ENCODE assay signal across 13 cellular contexts in the genomic region with DNA sequence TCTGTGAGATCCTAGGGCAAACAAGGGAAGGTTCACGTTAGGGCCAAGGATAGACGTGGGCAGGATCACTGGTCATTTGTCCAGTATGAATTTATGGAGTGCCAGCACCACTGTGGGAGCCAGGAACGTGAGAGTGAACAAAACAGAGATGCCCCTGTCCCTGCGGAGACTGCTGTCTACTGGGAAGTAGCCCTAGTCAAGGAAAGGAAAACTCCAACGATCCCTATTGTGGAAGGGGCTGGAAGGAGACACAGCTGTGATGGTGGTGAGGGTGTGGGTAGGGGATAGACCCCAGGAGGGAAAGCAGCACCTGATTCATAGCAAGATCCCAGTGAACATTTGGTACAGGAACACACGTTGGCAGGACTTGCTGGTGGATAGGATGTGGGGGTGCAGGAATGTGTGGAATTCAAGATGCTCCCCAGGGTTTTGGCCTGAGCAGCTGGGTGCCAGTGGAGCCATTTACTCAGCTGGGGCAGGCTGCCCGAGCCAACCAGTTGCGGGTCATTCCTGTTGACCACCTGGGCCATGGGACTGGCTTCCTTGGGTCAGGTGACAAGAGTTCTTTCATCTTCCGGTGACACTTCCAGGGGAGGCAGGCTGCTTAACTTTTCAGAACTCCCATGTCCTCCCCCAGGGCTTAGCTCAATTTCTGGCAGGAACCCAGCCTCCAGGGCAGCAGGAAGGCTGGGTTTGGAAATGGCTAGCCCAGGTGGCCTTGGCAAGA. TPM values are rescaled to one million over a fixed set of nuclear protein-coding genes. Genes with fewer than 3 reads are reported as not detected.
DNase-seq lines count a peak whose midpoint lies in the region; ATAC-seq and TF ChIP-seq lines count a peak whose summit lies in the region.
"Had no signal": no experiment of that assay in that cellular context is flagged by ENCODE, and none has a peak within 500 bp of the region (broad histone marks: within the 10 kb centered on the region; RNA-seq: fewer than 3 reads in every experiment).

No MANE protein-coding gene starts in this region.

- POLR2A ChIA-PET in CD8-positive, alpha-beta memory T cell (lab: Charles Lee) = interaction anchor here (0.6 kb wide), 1 partner anchor 11 kb away, joined by 3 read pairs; no protein-coding TSS in a partner anchor

- TF ChIP-seq CTCF in nephron (IDR thresholded peaks at IDR 0.05; ENCODE audit: unreplicated experiment in 3 of 3) = no peak

- peak in 1 of 5 donors; percentile 12 for DNase-seq in CD8-positive, alpha-beta memory T cell
- DNase-seq in brain pericyte (ENCODE audit: low read depth, low spot score) (peak; percentile 31), globus pallidus (ENCODE audit: low spot score) (no peak), ureter (ENCODE audit: low spot score) (no peak)
- DNase-seq: DMS153; mucosa of descending colon; NCI-H1417; stimulated activated CD4-positive, alpha-beta T cell treated with anti-CD3 and anti-CD28 coated beads, Interleukin-12 subunit alpha, Interleukin-12 subunit beta, amount 100 ng/mL, for 4 hours had no signal

- H3K9me3 ChIP-seq in CD8-positive, alpha-beta memory T cell (ENCODE audit: low read length) = no peaks in the 10 kb centered on the region
- H3K9me3 ChIP-seq in HUES6 (ENCODE audit: control insufficient read depth, insufficient read depth, low read depth, low read length) = no peaks in the 10 kb centered on the region
- H3K9me3 ChIP-seq: mucosa of descending colon had no signal

- CTCF ChIA-PET in CD8-positive, alpha-beta memory T cell (lab: Charles Lee) = interaction anchor here (1.4 kb wide), 1 partner anchor 52 kb away, joined by 4 read pairs; no protein-coding TSS in a partner anchor

- peak overlapping the region; percentile 13 for H3K9ac ChIP-seq in HUES6 (ENCODE audit: low read length)

- no peak overlapping the region for H3K27ac Mint-ChIP-seq in CD8-positive, alpha-beta memory T cell
- H3K27ac Mint-ChIP-seq in nephron = no peak overlapping the region
- H3K27ac Mint-ChIP-seq: activated T-helper 1 cell treated with anti-CD3 and anti-CD28 coated beads, Interleukin-12 subunit alpha, Interleukin-12 subunit beta, Interleukin-2, Interleukin-4 antibody, amounts not matched to agents 30 ng/mL and 10 ng/mL and 1 ng/mL, durations not matched to agents 14 hours and 24 hours and 36 hours had no signal

- H3K36me3 Mint-ChIP-seq in CD8-positive, alpha-beta memory T cell = peaks cover 0 to 10% (median 0%) of the 10 kb centered on the region in 3 donors
- H3K36me3 Mint-ChIP-seq in nephron (ENCODE audit: low read depth) = peaks cover 8% of the 10 kb centered on the region

- no peaks in the 10 kb centered on the region for H3K27me3 Mint-ChIP-seq in CD8-positive, alpha-beta memory T cell
- H3K27me3 Mint-ChIP-seq in nephron (ENCODE audit: low read depth) = no peaks in the 10 kb centered on the region

- H3K4me3 ChIP-seq in CD8-positive, alpha-beta memory T cell (ENCODE audit: low read length) = no peak overlapping the region
- H3K4me3 ChIP-seq in HUES6 (ENCODE audit: low read depth, low read length) = peak overlapping the region; percentile 87; the same call in 1 of the 2 replicates
- H3K4me3 ChIP-seq: mucosa of descending colon had no signal

- ATAC-seq in HG02885 (IDR thresholded peaks at IDR 0.05; ENCODE audit: poor library complexity, unreplicated experiment) (no peak), HG03520 (IDR thresholded peaks at IDR 0.05; ENCODE audit: unreplicated experiment) (no peak)

- H3K9me3 Mint-ChIP-seq in CD8-positive, alpha-beta memory T cell = no peaks in the 10 kb centered on the region
- no peaks in the 10 kb centered on the region for H3K9me3 Mint-ChIP-seq in nephron
- H3K9me3 Mint-ChIP-seq: activated T-helper 1 cell treated with anti-CD3 and anti-CD28 coated beads, Interleukin-12 subunit alpha, Interleukin-12 subunit beta, Interleukin-2, Interleukin-4 antibody, amounts not matched to agents 30 ng/mL and 10 ng/mL and 1 ng/mL, durations not matched to agents 14 hours and 24 hours and 36 hours had no signal

- H3K4me3 Mint-ChIP-seq in CD8-positive, alpha-beta memory T cell = peak overlapping the region in 4 of 7 donors; percentile 43 to 84 (median 50)
- peak overlapping the region; percentile 13 to 94 (median 91) for H3K4me3 Mint-ChIP-seq in nephron

- no peak overlapping the region for H3K27ac ChIP-seq in CD8-positive, alpha-beta memory T cell (ENCODE audit: low read depth, low read length)
- no peak overlapping the region for H3K27ac ChIP-seq in HUES6 (ENCODE audit: low read depth, low read length)

- peaks cover 17% of the 10 kb centered on the region for H3K4me1 ChIP-seq in CD8-positive, alpha-beta memory T cell (ENCODE audit: insufficient read depth, low read length)
- H3K4me1 ChIP-seq in HUES6 (ENCODE audit: control insufficient read depth, insufficient read depth, low read length) = peaks cover 57% of the 10 kb centered on the region

- no peaks in the 10 kb centered on the region for H3K36me3 ChIP-seq in CD8-positive, alpha-beta memory T cell (ENCODE audit: insufficient read depth, low read length)
- peaks cover under 1% of the 10 kb centered on the region for H3K36me3 ChIP-seq in HUES6 (ENCODE audit: control insufficient read depth, insufficient read depth, low read length)

- H3K4me1 Mint-ChIP-seq in CD8-positive, alpha-beta memory T cell = peaks cover 15 to 24% (median 19%) of the 10 kb centered on the region in 3 donors
- peaks cover 5% of the 10 kb centered on the region for H3K4me1 Mint-ChIP-seq in nephron

- no peaks in the 10 kb centered on the region for H3K27me3 ChIP-seq in CD8-positive, alpha-beta memory T cell (ENCODE audit: insufficient read depth, low read length, poor library complexity, severe bottlenecking)
- no peaks in the 10 kb centered on the region for H3K27me3 ChIP-seq in HUES6 (ENCODE audit: control insufficient read depth, insufficient read depth, low read length)

RNA-seq across cellular contexts. Expression of gene ATP13A2, which starts 1.2 kb away (rescaled TPM):
- 10 to 100 TPM; 43.8 to 44.0 TPM for total RNA-seq in CD8-positive, alpha-beta memory T cell
- 61.3 TPM for polyA plus RNA-seq in CD8-positive, alpha-beta memory T cell
- 33.7 TPM for total RNA-seq in ureter

RNA-seq across cellular contexts. Expression of gene MFAP2, which starts 32.5 kb away (rescaled TPM):
- not detected for total RNA-seq in CD8-positive, alpha-beta memory T cell
- polyA plus RNA-seq in CD8-positive, alpha-beta memory T cell = 0.39 TPM
- total RNA-seq in ureter = 7.1 TPM
- total RNA-seq: activated T-helper 1 cell treated with anti-CD3 and anti-CD28 coated beads, Interleukin-12 subunit alpha, Interleukin-12 subunit beta, Interleukin-2, Interleukin-4 antibody, amounts not matched to agents 30 ng/mL and 10 ng/mL and 1 ng/mL, durations not matched to agents 14 hours and 24 hours and 36 hours had no signal

RNA-seq across cellular contexts. Expression of gene SDHB, which starts 40.9 kb away (rescaled TPM):
- total RNA-seq in CD8-positive, alpha-beta memory T cell = 100 to 1,000 TPM; 147 to 150 TPM
- 156 TPM for polyA plus RNA-seq in CD8-positive, alpha-beta memory T cell
- total RNA-seq in ureter = 64.1 TPM
